In the genomic region with DNA sequence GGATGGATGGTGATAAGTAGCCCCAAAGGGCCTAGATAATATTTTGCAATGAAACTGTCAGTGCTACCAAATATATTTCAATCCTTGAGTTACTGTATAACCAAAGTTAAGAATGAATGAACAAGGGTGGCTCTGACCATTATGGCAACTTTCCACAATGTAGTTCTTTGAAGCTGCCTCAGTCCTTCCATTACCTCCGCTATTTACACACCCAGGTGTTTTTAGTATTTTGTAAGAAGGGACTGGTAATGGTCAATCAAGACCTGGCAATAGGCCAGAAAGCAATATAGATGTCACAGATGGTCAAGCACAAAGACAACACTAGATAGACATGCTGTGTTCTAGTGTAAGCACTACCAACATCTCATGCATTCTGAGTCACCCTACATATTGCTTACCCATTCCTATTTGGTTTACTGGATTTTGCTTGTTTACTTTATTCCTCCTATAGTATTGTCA, we compare ENCODE assay signal across 13 cellular contexts. TPM values are rescaled to one million over a fixed set of nuclear protein-coding genes. Genes with fewer than 3 reads are reported as not detected.
DNase-seq lines count a peak whose midpoint lies in the region; ATAC-seq and TF ChIP-seq lines count a peak whose summit lies in the region.
"Had no signal": no experiment of that assay in that cellular context is flagged by ENCODE, and none has a peak within 500 bp of the region (broad histone marks: within the 10 kb centered on the region; RNA-seq: fewer than 3 reads in every experiment).

No MANE protein-coding gene starts in this region.

- H3K79me2 ChIP-seq in PC-3 (ENCODE audit: low read length) = no peaks in the 10 kb centered on the region

- H3K9ac ChIP-seq in PC-3 (ENCODE audit: low read length) (no peak overlapping the region), mesenchymal stem cell (ENCODE audit: low read length) (no peak overlapping the region)
- H3K9ac ChIP-seq: BLaER1 treated with 17β-estradiol and CSF1 and Interleukin-3, amounts not matched to agents 10 nM and 100 nM had no signal

- no CpG with 5 or more reads among the region's 1 CpG for WGBS in mesenchymal stem cell

- no peak overlapping the region for H3K4ac ChIP-seq in mesenchymal stem cell (ENCODE audit: low read depth in 1 of 2, low read length in 2 of 2)

- no peaks in the 10 kb centered on the region for H3F3A ChIP-seq in PC-3 (ENCODE audit: low read length, unreplicated experiment)

- H3K36me3 ChIP-seq in PC-3 (ENCODE audit: low read depth, low read length) (no peaks in the 10 kb centered on the region), mesenchymal stem cell (ENCODE audit: control insufficient read depth in 1 of 2, insufficient read depth in 2 of 2, low read depth in 1 of 2, low read length in 2 of 2) (no peaks in the 10 kb centered on the region)
- H3K36me3 ChIP-seq: esophagus muscularis mucosa, stomach had no signal

- no peak for TF ChIP-seq CTCF in PC-3 (conservative IDR thresholded peaks at IDR 0.05; ENCODE audit: low read depth, low read length)
- no peak for TF ChIP-seq CTCF in MCF 10A (IDR thresholded peaks at IDR 0.05; ENCODE audit: unreplicated experiment)
- no peak for TF ChIP-seq CTCF in GM13977 (IDR thresholded peaks at IDR 0.05; ENCODE audit: extremely low read depth, insufficient read depth, missing control alignments)

- H3K9me3 ChIP-seq in PC-3 (ENCODE audit: low read length) (no peaks in the 10 kb centered on the region), mesenchymal stem cell (ENCODE audit: control insufficient read depth, low read length) (no peaks in the 10 kb centered on the region)
- H3K9me3 ChIP-seq: esophagus muscularis mucosa, stomach had no signal

- ATAC-seq in GM18861 (IDR thresholded peaks at IDR 0.05; ENCODE audit: unreplicated experiment) (peak; percentile 65), PC-3 (peak; percentile 70)

- no peak overlapping the region for H3K23ac ChIP-seq in mesenchymal stem cell (ENCODE audit: low read length in 2 of 2)

- no peak overlapping the region for H3K4me3 Mint-ChIP-seq in MCF 10A (ENCODE audit: unreplicated experiment)

- H3K4me3 ChIP-seq in PC-3 (ENCODE audit: low read length) (no peak overlapping the region), mesenchymal stem cell (ENCODE audit: insufficient read depth in 1 of 2, low read depth in 1 of 2, low read length in 2 of 2) (no peak overlapping the region)
- H3K4me3 ChIP-seq: BLaER1 treated with 17β-estradiol and CSF1 and Interleukin-3, amounts not matched to agents 10 nM and 100 nM; esophagus muscularis mucosa; stomach had no signal

- no TSS peak for BruUV-seq in PC-3 (replicated peaks; lab: Mats Ljungman, UMichigan)
- BruUV-seq in MCF 10A (replicated peaks; lab: Mats Ljungman, UMichigan) = no TSS peak

- H2BK12ac ChIP-seq in mesenchymal stem cell (ENCODE audit: low read length in 2 of 2) = no peak overlapping the region

- POLR2A ChIA-PET in PC-3 (lab: Charles Lee; ENCODE audit: unreplicated experiment) = no interaction called here
- POLR2A ChIA-PET in MCF 10A (lab: Yijun Ruan, JAX) = interaction anchor here (0.7 to 1.1 kb wide), 2 partner anchors 53 to 94 kb away, joined by 3 read pairs; no protein-coding TSS in a partner anchor

- no peak overlapping the region for H2BK5ac ChIP-seq in mesenchymal stem cell (ENCODE audit: low read depth, low read length, poor library complexity, severe bottlenecking)

- H3K18ac ChIP-seq in mesenchymal stem cell (ENCODE audit: low read depth in 1 of 2, low read length in 2 of 2) = no peak overlapping the region

- H3K4me2 ChIP-seq in PC-3 (ENCODE audit: low read length) (no peak overlapping the region), mesenchymal stem cell (ENCODE audit: low read length, poor library complexity, severe bottlenecking) (no peak overlapping the region)
- H3K4me2 ChIP-seq: BLaER1 treated with 17β-estradiol and CSF1 and Interleukin-3, amounts not matched to agents 10 nM and 100 nM had no signal

- H2AFZ ChIP-seq in PC-3 (ENCODE audit: low read length) = no peak overlapping the region
- H2AFZ ChIP-seq in mesenchymal stem cell (ENCODE audit: low read depth, low read length) = no peak overlapping the region

- H3K27ac ChIP-seq in PC-3 (ENCODE audit: low read length) = peak overlapping the region; percentile 45; the same call in 1 of the 2 replicates
- no peak overlapping the region for H3K27ac ChIP-seq in mesenchymal stem cell (ENCODE audit: low read length, poor library complexity, severe bottlenecking)
- H3K27ac ChIP-seq: BLaER1 treated with 17β-estradiol and CSF1 and Interleukin-3, amounts not matched to agents 10 nM and 100 nM; esophagus muscularis mucosa; stomach; VCaP had no signal

- in situ Hi-C loops in GM13977 (cut with MboI; ENCODE audit: low pct_unique_long_range_greater_than_20kb, low sequenced_read_pairs, unreplicated experiment) = no loop called here

- intact Hi-C loops in PC-3 (cut with micrococcal nuclease) = no loop called here
- intact Hi-C loops in MCF 10A (cut with micrococcal nuclease) = no loop called here

- CTCF ChIA-PET in PC-3 (lab: Charles Lee) = no interaction called here
- CTCF ChIA-PET in MCF 10A (lab: Yijun Ruan, JAX) = no interaction called here

- no peak overlapping the region for H3K14ac ChIP-seq in mesenchymal stem cell (ENCODE audit: low read length in 2 of 2)

- H2BK120ac ChIP-seq in mesenchymal stem cell (ENCODE audit: low read depth, low read length) = no peak overlapping the region

- H3K27me3 Mint-ChIP-seq in MCF 10A (ENCODE audit: insufficient read depth, unreplicated experiment) = no peaks in the 10 kb centered on the region

- no peak overlapping the region for H4K8ac ChIP-seq in mesenchymal stem cell (ENCODE audit: low read length)

- H3K36me3 Mint-ChIP-seq in MCF 10A (ENCODE audit: insufficient read depth, unreplicated experiment) = peaks cover 6% of the 10 kb centered on the region

- H3K4me1 ChIP-seq in PC-3 (ENCODE audit: insufficient read depth, low read length) = peaks cover 17% of the 10 kb centered on the region
- H3K4me1 ChIP-seq in mesenchymal stem cell (ENCODE audit: control insufficient read depth, insufficient read depth, low read depth, low read length) = peaks cover 1% of the 10 kb centered on the region

- peaks cover 5% of the 10 kb centered on the region for H3K4me1 Mint-ChIP-seq in MCF 10A (ENCODE audit: insufficient read depth, unreplicated experiment)

- peaks cover 13% of the 10 kb centered on the region for H3K79me1 ChIP-seq in mesenchymal stem cell (replicated peaks; ENCODE audit: low read length, poor library complexity, severe bottlenecking)

- no peak overlapping the region for H2AK5ac ChIP-seq in mesenchymal stem cell (ENCODE audit: low read length, severe bottlenecking)

- DNase-seq in HuH-7.5 (ENCODE audit: low spot score) = peak; percentile 43
- DNase-seq in PC-3 = peak; percentile 38
- DNase-seq in mesenchymal stem cell = peak; percentile 25
- DNase-seq in MCF 10A (ENCODE audit: unreplicated experiment) = no peak
- no peak for DNase-seq in GM13977 (ENCODE audit: low spot score)
- DNase-seq in activated CD4-positive, alpha-beta T cell treated with anti-CD3 and anti-CD28 coated beads, Interleukin-2, amount 50 U/mL, for 1 hour = no peak
- DNase-seq: dermis blood vessel endothelial cell, NCI-H524, stomach had no signal

- no peaks in the 10 kb centered on the region for H3K27me3 ChIP-seq in PC-3 (ENCODE audit: low read length)
- H3K27me3 ChIP-seq in mesenchymal stem cell (ENCODE audit: control insufficient read depth in 1 of 2, insufficient read depth in 1 of 2, low read length in 2 of 2) = no peaks in the 10 kb centered on the region
- H3K27me3 ChIP-seq: BLaER1 treated with 17β-estradiol and CSF1 and Interleukin-3, amounts not matched to agents 10 nM and 100 nM; esophagus muscularis mucosa; stomach had no signal

- H2BK15ac ChIP-seq in mesenchymal stem cell (ENCODE audit: low read depth, poor library complexity, severe bottlenecking) = no peak overlapping the region

- no peaks in the 10 kb centered on the region for H3K9me3 Mint-ChIP-seq in MCF 10A (ENCODE audit: unreplicated experiment)

- H4K20me1 ChIP-seq in PC-3 (ENCODE audit: low read length) = no peaks in the 10 kb centered on the region
- H4K20me1 ChIP-seq: BLaER1 treated with 17β-estradiol and CSF1 and Interleukin-3, amounts not matched to agents 10 nM and 100 nM had no signal

- H3K27ac Mint-ChIP-seq in MCF 10A (ENCODE audit: low read depth, unreplicated experiment) = no peak overlapping the region

- H4K91ac ChIP-seq in mesenchymal stem cell (ENCODE audit: low read length) = no peak overlapping the region

- H3K9me2 ChIP-seq in PC-3 (replicated peaks; ENCODE audit: low read length) = no peaks in the 10 kb centered on the region

RNA-seq across cellular contexts. Expression of a gene that starts 16.3 kb away (rescaled TPM):
- 4.4 and 6.7 TPM in 2 replicates for total RNA-seq in PC-3 (2014; rRNA removed)
- 6.2 TPM for polyA plus RNA-seq in mesenchymal stem cell (2013, experiment 1 of 2)
- 6.2 TPM for polyA plus RNA-seq in mesenchymal stem cell (2013, experiment 2 of 2)
- 18.9 and 20.7 TPM in 2 replicates for total RNA-seq in MCF 10A (2022)

Comparison
In these comparisons a context has a peak if more than half of its experiments do, and no peak if none do; other contexts are left out.
1. DNase-seq: peak in HuH-7.5 (single experiment), PC-3 (single experiment) and mesenchymal stem cell (single experiment); none in MCF 10A (single experiment), GM13977 (single experiment) and activated CD4-positive, alpha-beta T cell treated with anti-CD3 and anti-CD28 coated beads, Interleukin-2, amount 50 U/mL, for 1 hour (single experiment).